ENCODE assay signal across 8 cellular contexts in the genomic region with DNA sequence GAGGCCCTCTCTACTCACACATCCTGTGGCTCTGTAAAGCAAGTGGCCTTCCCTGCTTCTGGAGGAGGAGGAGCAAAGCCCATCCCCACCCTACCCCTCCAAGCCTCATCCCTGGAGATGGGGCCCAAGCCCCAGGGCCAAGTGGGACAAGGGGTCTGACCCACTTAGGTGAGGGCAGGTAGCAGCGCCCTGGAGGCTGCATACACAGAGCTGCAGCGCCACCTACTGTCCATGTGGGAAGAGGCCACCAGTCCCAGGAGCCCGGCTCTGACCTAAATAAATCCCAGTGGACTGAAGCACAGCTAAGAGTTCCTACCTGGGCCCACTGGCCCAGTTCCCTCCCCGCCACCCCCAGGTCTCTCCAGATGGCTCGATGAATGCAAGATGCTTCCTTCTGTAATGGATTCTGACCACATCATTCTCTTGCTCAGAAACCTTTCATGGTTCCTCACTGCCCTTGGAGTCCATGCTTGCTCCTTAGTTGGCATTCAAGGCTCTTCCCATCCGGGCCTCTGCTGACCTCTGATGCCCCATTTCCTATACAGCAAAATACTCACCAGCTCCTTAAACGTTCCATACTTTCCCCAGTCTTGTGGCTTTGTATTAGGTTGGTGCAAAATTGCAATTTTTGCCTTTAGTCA.
DNase-seq lines count a peak whose midpoint lies in the region; ATAC-seq and TF ChIP-seq lines count a peak whose summit lies in the region.

No MANE protein-coding gene starts in this region.

- ATAC-seq in HG03565 (IDR thresholded peaks at IDR 0.05; ENCODE audit: unreplicated experiment) = peak; percentile 67
- ATAC-seq in GM21367 (IDR thresholded peaks at IDR 0.05; ENCODE audit: unreplicated experiment) = no peak

- CTCF ChIA-PET in GM10248 (lab: Yijun Ruan, JAX) = interaction anchor here (0.6 to 17.0 kb wide), 39 partner anchors 9 to 728 kb away, joined by 3 to 296 read pairs (median 4); partner anchors contain the start of gene WNT11

- peak; percentile 95 for TF ChIP-seq CTCF in GM10248 (IDR thresholded peaks at IDR 0.05; ENCODE audit: control extremely low read depth, extremely low read depth, low read depth, missing control alignments)

- DNase-seq in GM10248 (ENCODE audit: extremely low spot score) (peak; percentile 88), NCI-H82 (lab: John Stamatoyannopoulos, UW) (peak; percentile 88), ecto neural progenitor cell (ENCODE audit: low spot score) (peak; percentile 89), lung microvascular endothelial cell (ENCODE audit: low read depth in 2 of 2) (peak; percentile 74 to 87)
- DNase-seq in activated CD4-positive, alpha-beta T cell treated with anti-CD3 and anti-CD28 coated beads, Interleukin-2, amount 50 U/mL, for 48 hours = peak; percentile 88 to 89
- DNase-seq in stimulated activated CD8-positive, alpha-beta memory T cell treated with anti-CD3 and anti-CD28 coated beads, Interleukin-15, amount 100 ng/mL, for 1 hour (ENCODE audit: low read depth) = peak; percentile 79

- POLR2A ChIA-PET in GM10248 (lab: Yijun Ruan, JAX) = no interaction called here
